Comparison of ENCODE assay signal across 1 cellular context in genomic region chr12:53657041-53657440, GRCh38.
TF ChIP-seq lines count a peak whose summit lies in the region.

No MANE protein-coding gene starts in this region.

TF ChIP-seq in GM23338, 12 proteins besides CTCF, POLR2A, EP300 and RAD21 (continued from another document):
- no peak for TF ChIP-seq REST (IDR thresholded peaks at IDR 0.05; ENCODE audit: unreplicated experiment)
